8 cellular contexts compared by ENCODE assay signal in genomic region chr7:87886875-87887274, GRCh38. TPM values are rescaled to one million over a fixed set of nuclear protein-coding genes. Genes with fewer than 3 reads are reported as not detected.
A peak's percentile ranks its signal among the peaks of the same experiment; 100 is the strongest.
DNase-seq lines count a peak whose midpoint lies in the region; ATAC-seq and FAIRE-seq lines count a peak whose summit lies in the region.

No MANE protein-coding gene starts in this region.

- no peak overlapping the region for H3K14ac ChIP-seq in neuronal stem cell (ENCODE audit: low read length)

- no peak overlapping the region for H3K23ac ChIP-seq in neuronal stem cell (ENCODE audit: low read depth, low read length, poor library complexity)

- H3K4ac ChIP-seq in neuronal stem cell (ENCODE audit: low read length) = no peak overlapping the region

- peak; percentile 88 for FAIRE-seq in TTC549 (lab: Jason Lieb, UNC)

- H2BK12ac ChIP-seq in neuronal stem cell (ENCODE audit: low read length) = no peak overlapping the region

- H2AK5ac ChIP-seq in neuronal stem cell (ENCODE audit: low read depth, low read length) = no peak overlapping the region

- H3K9me3 ChIP-seq in neuronal stem cell (replicated peaks in 1 of 2; ENCODE audit: control insufficient read depth in 2 of 2, insufficient read depth in 1 of 2, low read depth in 1 of 2, low read length in 2 of 2) = no peaks in the 10 kb centered on the region

- H3K4me1 ChIP-seq in neuronal stem cell (ENCODE audit: control insufficient read depth in 2 of 2, insufficient read depth in 1 of 2, low read depth in 1 of 2, low read length in 2 of 2) = no peaks in the 10 kb centered on the region

- DNase-seq in AG08395 (ENCODE audit: low spot score) = peak; percentile 10
- DNase-seq in HT-29 (ENCODE audit: low spot score) = peak; percentile 67
- peak; percentile 7 for DNase-seq in kidney glomerular epithelial cell (lab: John Stamatoyannopoulos, UW)
- no peak for DNase-seq in neuronal stem cell (ENCODE audit: low spot score)
- no peak for DNase-seq in posterior cingulate gyrus
- no peak for DNase-seq in effector CD8-positive, alpha-beta T cell (lab: John Stamatoyannopoulos, UW)

- H4K91ac ChIP-seq in neuronal stem cell (ENCODE audit: low read depth, low read length, poor library complexity) = no peak overlapping the region

- H3K18ac ChIP-seq in neuronal stem cell (ENCODE audit: low read length) = no peak overlapping the region

- H3K36me3 ChIP-seq in neuronal stem cell (replicated peaks in 1 of 2; ENCODE audit: control insufficient read depth in 2 of 2, insufficient read depth in 2 of 2, low read length in 2 of 2) = peaks cover 4 to 100% of the 10 kb centered on the region in 2 donors

- H3K4me2 ChIP-seq in neuronal stem cell (ENCODE audit: insufficient read depth, low read length, poor library complexity, severe bottlenecking) = no peak overlapping the region

- H3K27me3 ChIP-seq in neuronal stem cell (ENCODE audit: control insufficient read depth in 3 of 3, insufficient read depth in 3 of 3, low read depth in 1 of 3, low read length in 3 of 3) = no peaks in the 10 kb centered on the region

- H3K9ac ChIP-seq in neuronal stem cell (ENCODE audit: low read depth, low read length, poor library complexity) = no peak overlapping the region

- no peak overlapping the region for H2BK120ac ChIP-seq in neuronal stem cell (ENCODE audit: low read depth, low read length)

- no peak overlapping the region for H4K8ac ChIP-seq in neuronal stem cell (ENCODE audit: low read depth, low read length)

- H3K79me1 ChIP-seq in neuronal stem cell (ENCODE audit: low read depth, low read length) = no peaks in the 10 kb centered on the region

- intact Hi-C loops in posterior cingulate gyrus (cut with DNase I) = loop anchor here (2.0 to 10.0 kb wide), 2 partner anchors 380 to 572 kb away; no protein-coding TSS in a partner anchor

- no peak overlapping the region for H3K27ac ChIP-seq in neuronal stem cell (replicated peaks; ENCODE audit: low read length)

- H3K4me3 ChIP-seq in neuronal stem cell (ENCODE audit: low read length in 2 of 2) = no peak overlapping the region

- H2BK15ac ChIP-seq in neuronal stem cell (ENCODE audit: low read length) = no peak overlapping the region

- H2BK5ac ChIP-seq in neuronal stem cell (ENCODE audit: low read length) = no peak overlapping the region

- H2AFZ ChIP-seq in neuronal stem cell (ENCODE audit: low read length) = no peak overlapping the region

- ATAC-seq in HG03521 (IDR thresholded peaks at IDR 0.05; ENCODE audit: unreplicated experiment) = no peak

RNA-seq across cellular contexts. Expression of gene DBF4, which starts 10.6 kb away (rescaled TPM):
- total RNA-seq in HT-29 (2014; rRNA removed; shearing (Covaris generic)) = 44.5 and 48.2 TPM in 2 replicates
- 61.0 TPM for polyA plus RNA-seq in neuronal stem cell (2013, experiment 1 of 2)
- 71.3 TPM for polyA plus RNA-seq in neuronal stem cell (2013, experiment 2 of 2)

RNA-seq across cellular contexts. Expression of gene SLC25A40, which starts 10.7 kb away (rescaled TPM):
- total RNA-seq in HT-29 (2014; rRNA removed; shearing (Covaris generic)) = 5.9 and 14.6 TPM in 2 replicates
- 21.9 TPM for polyA plus RNA-seq in neuronal stem cell (2013, experiment 1 of 2)
- polyA plus RNA-seq in neuronal stem cell (2013, experiment 2 of 2) = 16.1 TPM

RNA-seq across cellular contexts. Expression of gene ADAM22, which starts 47.2 kb away (rescaled TPM):
- 10.4 and 12.3 TPM in 2 replicates for total RNA-seq in HT-29 (2014; rRNA removed; shearing (Covaris generic))
- 5.2 TPM for polyA plus RNA-seq in neuronal stem cell (2013, experiment 1 of 2)
- polyA plus RNA-seq in neuronal stem cell (2013, experiment 2 of 2) = 5.2 TPM

Comparison
In these comparisons a context has a peak if more than half of its experiments do, and no peak if none do; other contexts are left out.
1. DNase-seq: peak in AG08395 (single experiment), HT-29 (single experiment) and kidney glomerular epithelial cell (single experiment); none in neuronal stem cell (single experiment), posterior cingulate gyrus (0 of 10) and effector CD8-positive, alpha-beta T cell (single experiment).